In genomic region chr10:3948843-3949242, GRCh38 we compare ENCODE assay signal across 9 cellular contexts.
DNase-seq lines count a peak whose midpoint lies in the region; ATAC-seq and TF ChIP-seq lines count a peak whose summit lies in the region.
"Had no signal": no experiment of that assay in that cellular context is flagged by ENCODE, and none has a peak within 500 bp of the region (broad histone marks: within the 10 kb centered on the region; RNA-seq: fewer than 3 reads in every experiment).

No MANE protein-coding gene starts in this region.

- no peak overlapping the region for H3K14ac ChIP-seq in IMR-90 (replicated peaks; ENCODE audit: low read depth, low read length)

- H3K4me1 Mint-ChIP-seq in central memory CD8-positive, alpha-beta T cell, result peaks cover 69% of the 10 kb centered on the region

- no TSS peak for BruUV-seq in IMR-90 (replicated peaks; lab: Mats Ljungman, UMichigan)

- 71% methylated on average over 4 of the region's 9 CpGs; no CpG with 5 or more reads in 1 of the 2 experiments for WGBS in IMR-90 (ENCODE audit: extremely low coverage in 2 of 2, insufficient read length in 1 of 2), 2 experiments

- no peak overlapping the region; the same call in 1 of the 2 replicates for H4K91ac ChIP-seq in IMR-90 (ENCODE audit: insufficient read depth, low read depth, low read length)

- H2BK120ac ChIP-seq in IMR-90 (ENCODE audit: low read depth, low read length), result no peak overlapping the region

- H3K9me3 ChIP-seq in IMR-90 (ENCODE audit: control insufficient read depth, insufficient read depth, low read length), result peaks cover 3% of the 10 kb centered on the region; the same call in 1 of the 2 replicates
- H3K9me3 ChIP-seq: neutrophil had no signal

- H4K5ac ChIP-seq in IMR-90 (ENCODE audit: low read depth, low read length), result no peak overlapping the region

- no peak for TF ChIP-seq CTCF in IMR-90 (conservative IDR thresholded peaks at IDR 0.05; ENCODE audit: low read depth, low read length)

- H3K27ac ChIP-seq in IMR-90 (ENCODE audit: insufficient read depth, low read length), result no peak overlapping the region
- H3K27ac ChIP-seq: neutrophil had no signal

- ATAC-seq in IMR-90 (ENCODE audit: low read depth) (no peak), HG02981 (IDR thresholded peaks at IDR 0.05; ENCODE audit: unreplicated experiment) (no peak)
- ATAC-seq in activated CD4-positive, CD25-positive, alpha-beta regulatory T cell treated with anti-CD3 and anti-CD28 coated beads, Interleukin-2, amount 50 U/mL, for 24 hours, result peak; percentile 77 to 81
- peak; percentile 94 for ATAC-seq in central memory CD8-positive, alpha-beta T cell (replicated peaks; ENCODE audit: extremely low read depth, poor library complexity, severe bottlenecking)

- no peak overlapping the region for H2BK5ac ChIP-seq in IMR-90 (ENCODE audit: low read depth, low read length, poor library complexity, severe bottlenecking)

- H2BK15ac ChIP-seq in IMR-90 (ENCODE audit: low read depth, low read length), result no peak overlapping the region

- no peaks in the 10 kb centered on the region for H3K27me3 ChIP-seq in IMR-90 (ENCODE audit: control insufficient read depth, insufficient read depth, low read length)

- H3K9ac ChIP-seq in IMR-90 (ENCODE audit: low read depth, low read length), result no peak overlapping the region

- no peak overlapping the region for H3K56ac ChIP-seq in IMR-90 (ENCODE audit: extremely low read depth, insufficient read depth, low read length)

- H3K9me1 ChIP-seq in IMR-90 (ENCODE audit: insufficient read depth, low read length), result peaks cover 7% of the 10 kb centered on the region

- POLR2A ChIA-PET in IMR-90 (lab: Charles Lee; ENCODE audit: unreplicated experiment), result no interaction called here

- peak overlapping the region; percentile 76 for H3K4me3 Mint-ChIP-seq in central memory CD8-positive, alpha-beta T cell

- no peak overlapping the region for H3K18ac ChIP-seq in IMR-90 (ENCODE audit: low read depth, low read length)

- intact Hi-C loops in IMR-90 (cut with micrococcal nuclease) (no loop called here), cardiac septum (cut with DNase I) (loop anchor here (5.0 kb wide), 1 partner anchor 33 kb away; no protein-coding TSS in a partner anchor)

- H3K23ac ChIP-seq in IMR-90 (ENCODE audit: low read depth, low read length), result no peak overlapping the region

- no peak for TF ChIP-seq RAD21 in IMR-90 (IDR thresholded peaks at IDR 0.05; ENCODE audit: low read length)

- peak overlapping the region; percentile 3; the same call in 1 of the 2 replicates for H3K4ac ChIP-seq in IMR-90 (ENCODE audit: low read depth, low read length)

- no peaks in the 10 kb centered on the region for H3K27me3 Mint-ChIP-seq in central memory CD8-positive, alpha-beta T cell

- peaks cover 6% of the 10 kb centered on the region for H3K4me1 ChIP-seq in IMR-90 (ENCODE audit: control insufficient read depth, insufficient read depth, low read length)

- H2BK20ac ChIP-seq in IMR-90 (ENCODE audit: low read depth, low read length), result no peak overlapping the region

- H3K27ac Mint-ChIP-seq in central memory CD8-positive, alpha-beta T cell (ENCODE audit: low read depth), result peak overlapping the region; percentile 100

- DNase-seq in IMR-90 (peak; percentile 79), DMS114 treated with DMSO at 0.1 percent for 48 hours (lab: John Stamatoyannopoulos, UW; ENCODE audit: unreplicated experiment) (no peak), mesenteric fat pad (ENCODE audit: low spot score) (no peak), cardiac septum (ENCODE audit: low spot score) (no peak)
- DNase-seq in central memory CD8-positive, alpha-beta T cell (ENCODE audit: low spot score in 2 of 2), result peak; percentile 63 to 82
- peak; percentile 57 for DNase-seq in stimulated activated CD4-positive, alpha-beta T cell treated with anti-CD3 and anti-CD28 coated beads, Interleukin-2, amount 100 ng/mL, for 4 hours (ENCODE audit: low read depth)

- no peak overlapping the region for H2AFZ ChIP-seq in IMR-90 (replicated peaks; ENCODE audit: low read length, poor library complexity)

- no peak overlapping the region for H4K8ac ChIP-seq in IMR-90 (ENCODE audit: low read depth in 2 of 2, low read length in 2 of 2)

- CTCF ChIA-PET in IMR-90 (lab: Yijun Ruan, JAX), result no interaction called here

- TF ChIP-seq POLR2A in IMR-90 (IDR thresholded peaks at IDR 0.05; ENCODE audit: low read depth, low read length), result no peak

- no peak overlapping the region for H3K4me3 ChIP-seq in IMR-90 (ENCODE audit: insufficient read depth, low read depth, low read length)

- peaks cover 7% of the 10 kb centered on the region for H3K36me3 Mint-ChIP-seq in central memory CD8-positive, alpha-beta T cell (ENCODE audit: insufficient read depth)

- no peak overlapping the region for H2AK9ac ChIP-seq in IMR-90 (replicated peaks; ENCODE audit: low read depth, low read length, poor library complexity)

- no peaks in the 10 kb centered on the region for H3K9me3 Mint-ChIP-seq in central memory CD8-positive, alpha-beta T cell

- no peaks in the 10 kb centered on the region for H3K36me3 ChIP-seq in IMR-90 (ENCODE audit: control insufficient read depth, insufficient read depth, low read length)
- H3K36me3 ChIP-seq: neutrophil had no signal

- H3K79me1 ChIP-seq in IMR-90 (ENCODE audit: low read depth in 1 of 2, low read length in 2 of 2), result peaks cover 0 to 2% of the 10 kb centered on the region in 2 experiments; a peak in 1 of 4 replicates

- peak overlapping the region; percentile 56; the same call in 1 of the 2 replicates for H2AK5ac ChIP-seq in IMR-90 (ENCODE audit: low read depth, low read length)

- no peaks in the 10 kb centered on the region for H4K20me1 ChIP-seq in IMR-90 (ENCODE audit: insufficient read depth, low read length)

- H3K4me2 ChIP-seq in IMR-90 (ENCODE audit: low read depth, low read length), result no peak overlapping the region

- in situ Hi-C loops in IMR-90 (cut with MboI; ENCODE audit: low sequenced_read_pairs), result no loop called here

- dilution Hi-C loops in IMR-90 (cut with HindIII; ENCODE audit: low sequenced_read_pairs, unreplicated experiment), result no loop called here

TF ChIP-seq in IMR-90, 13 proteins besides CTCF, POLR2A, EP300 and RAD21:
- TF ChIP-seq FOS (IDR thresholded peaks at IDR 0.05; ENCODE audit: low read depth, low read length) (no peak), CEBPB (IDR thresholded peaks at IDR 0.05; ENCODE audit: low read depth, low read length) (peak; percentile 45; the same call in 1 of the 2 replicates)

Comparison
In these comparisons a context has a peak if more than half of its experiments do, and no peak if none do; other contexts are left out.
1. ATAC-seq: peak in activated CD4-positive, CD25-positive, alpha-beta regulatory T cell treated with anti-CD3 and anti-CD28 coated beads, Interleukin-2, amount 50 U/mL, for 24 hours (2 of 2) and central memory CD8-positive, alpha-beta T cell (single experiment); none in IMR-90 (single experiment) and HG02981 (single experiment).
2. DNase-seq: peak in IMR-90 (single experiment), central memory CD8-positive, alpha-beta T cell (2 of 2) and stimulated activated CD4-positive, alpha-beta T cell treated with anti-CD3 and anti-CD28 coated beads, Interleukin-2, amount 100 ng/mL, for 4 hours (single experiment); none in DMS114 treated with DMSO at 0.1 percent for 48 hours (single experiment), mesenteric fat pad (single experiment) and cardiac septum (single experiment).